Comparison of ENCODE assay signal across 9 cellular contexts in the genomic region with DNA sequence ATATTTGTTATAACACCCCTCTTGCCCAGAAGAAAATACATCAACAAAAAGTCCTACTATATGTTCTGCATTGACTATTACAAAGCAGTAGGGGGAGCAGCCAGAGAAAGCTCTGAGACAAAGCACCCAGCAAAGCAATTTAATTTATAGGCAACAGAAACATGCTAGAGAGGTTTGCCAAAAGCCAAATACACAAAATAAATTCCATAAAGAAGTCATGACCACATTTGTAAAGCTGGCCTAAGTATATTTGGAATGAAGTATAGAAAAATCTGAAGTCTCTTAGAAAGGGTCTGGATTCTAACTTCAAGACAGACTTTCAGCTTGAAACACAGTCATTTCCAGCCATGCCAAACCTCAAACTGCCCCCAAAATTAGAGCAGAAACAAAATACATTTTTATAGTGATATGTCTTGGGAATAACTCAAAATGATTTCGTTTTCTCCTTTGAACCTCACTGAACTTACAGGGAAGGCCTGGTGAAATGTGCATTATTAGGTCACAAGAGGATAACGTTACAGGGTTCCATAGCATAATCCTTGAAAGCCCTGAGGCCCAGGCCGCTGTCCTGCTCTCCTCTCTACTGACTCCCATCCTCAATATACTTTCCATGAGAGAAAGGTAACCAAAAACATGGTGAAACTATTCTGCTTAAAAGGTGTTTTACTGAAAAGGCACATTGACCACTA.
DNase-seq lines count a peak whose midpoint lies in the region; ATAC-seq and TF ChIP-seq lines count a peak whose summit lies in the region.
"Had no signal": no experiment of that assay in that cellular context is flagged by ENCODE, and none has a peak within 500 bp of the region (broad histone marks: within the 10 kb centered on the region; RNA-seq: fewer than 3 reads in every experiment).

No MANE protein-coding gene starts in this region.

- H3K9ac ChIP-seq in mammary epithelial cell (ENCODE audit: insufficient read depth, low read length) = no peak overlapping the region

- CTCF ChIA-PET in OCI-LY7 (lab: Charles Lee; ENCODE audit: unreplicated experiment) (no interaction called here), mammary epithelial cell (lab: Charles Lee; ENCODE audit: low non-redundant PET) (interaction anchor here (0.7 kb wide), 1 partner anchor 143 kb away, joined by 8 read pairs; no protein-coding TSS in a partner anchor)

- H3K27me3 Mint-ChIP-seq in activated T-cell treated with anti-CD3 and anti-CD28 coated beads, Interleukin-2, amount 50 U/mL, for 4 hours (ENCODE audit: low read depth) = no peaks in the 10 kb centered on the region
- H3K27me3 Mint-ChIP-seq in GM23338 (ENCODE audit: insufficient read depth, low read depth, poor library complexity) = peaks cover 18% of the 10 kb centered on the region

- H4K20me1 ChIP-seq in GM23338 (replicated peaks; ENCODE audit: insufficient read depth) = no peaks in the 10 kb centered on the region
- no peaks in the 10 kb centered on the region for H4K20me1 ChIP-seq in OCI-LY7 (ENCODE audit: insufficient read depth, low read length)
- H4K20me1 ChIP-seq in mammary epithelial cell (ENCODE audit: insufficient read depth, low read length) = no peaks in the 10 kb centered on the region

- H3K4me3 Mint-ChIP-seq in activated T-cell treated with anti-CD3 and anti-CD28 coated beads, Interleukin-2, amount 50 U/mL, for 4 hours = peak overlapping the region; percentile 95
- H3K4me3 Mint-ChIP-seq in GM23338 = no peak overlapping the region

- no peaks in the 10 kb centered on the region for H3K9me3 Mint-ChIP-seq in activated T-cell treated with anti-CD3 and anti-CD28 coated beads, Interleukin-2, amount 50 U/mL, for 4 hours
- no peaks in the 10 kb centered on the region for H3K9me3 Mint-ChIP-seq in GM23338

- WGBS in mammary epithelial cell (ENCODE audit: low coverage, missing lambda C conversion rate) = 62% methylated on average over 3 of the region's 3 CpGs

- H3K27me3 ChIP-seq in GM23338 (ENCODE audit: insufficient read depth) (peaks cover 25% of the 10 kb centered on the region), mammary epithelial cell (ENCODE audit: insufficient read depth, low read length) (no peaks in the 10 kb centered on the region)

- H3K4me2 ChIP-seq in GM23338 = no peak overlapping the region
- no peak overlapping the region for H3K4me2 ChIP-seq in OCI-LY7 (ENCODE audit: low read length)
- H3K4me2 ChIP-seq in mammary epithelial cell (ENCODE audit: insufficient read depth, low read depth, low read length) = no peak overlapping the region

- H3K27ac ChIP-seq in GM23338 (ENCODE audit: low read depth) (no peak overlapping the region), OCI-LY7 (ENCODE audit: low read depth, low read length, poor library complexity, severe bottlenecking) (no peak overlapping the region), mammary epithelial cell (ENCODE audit: insufficient read depth, low read depth, low read length) (no peak overlapping the region)

- TF ChIP-seq CTCF in GM23338 (conservative IDR thresholded peaks at IDR 0.05; ENCODE audit: low read depth in 2 of 2) (peak; percentile 57 to 72), OCI-LY7 (conservative IDR thresholded peaks at IDR 0.05; ENCODE audit: low read length) (peak; percentile 75), mammary epithelial cell (conservative IDR thresholded peaks at IDR 0.05 in 1 of 2, IDR thresholded peaks at IDR 0.05 in 1 of 2; ENCODE audit: extremely low read depth in 1 of 2, insufficient read depth in 1 of 2, low read depth in 1 of 2, low read length in 2 of 2) (peak; percentile 71 to 77), mucosa of descending colon (IDR thresholded peaks at IDR 0.05) (peak; percentile 22)

- H3K4me3 ChIP-seq in GM23338 = no peak overlapping the region
- no peak overlapping the region for H3K4me3 ChIP-seq in OCI-LY7 (ENCODE audit: low read depth, low read length, poor library complexity, severe bottlenecking)
- no peak overlapping the region for H3K4me3 ChIP-seq in mammary epithelial cell (replicated peaks in 1 of 3; ENCODE audit: insufficient read depth in 1 of 3, low read depth in 2 of 3, low read length in 3 of 3)
- H3K4me3 ChIP-seq in mucosa of descending colon = no peak overlapping the region
- H3K4me3 ChIP-seq: HAP-1 had no signal

- BruUV-seq in OCI-LY7 (replicated peaks; lab: Mats Ljungman, UMichigan) (no TSS peak), mammary epithelial cell (replicated peaks; lab: Mats Ljungman, UMichigan) (no TSS peak)

- H3K4me1 ChIP-seq in GM23338 (ENCODE audit: insufficient read depth) (peaks cover 8% of the 10 kb centered on the region), OCI-LY7 (ENCODE audit: insufficient read depth, low read length, poor library complexity, severe bottlenecking) (no peaks in the 10 kb centered on the region), mammary epithelial cell (ENCODE audit: insufficient read depth, low read length) (peaks cover 19% of the 10 kb centered on the region), mucosa of descending colon (ENCODE audit: low read depth) (peaks cover 3% of the 10 kb centered on the region)
- H3K4me1 ChIP-seq: HAP-1 had no signal

- H3K4me1 Mint-ChIP-seq in activated T-cell treated with anti-CD3 and anti-CD28 coated beads, Interleukin-2, amount 50 U/mL, for 4 hours (ENCODE audit: low read depth) = peaks cover 59% of the 10 kb centered on the region
- H3K4me1 Mint-ChIP-seq in GM23338 = peaks cover 3% of the 10 kb centered on the region; the same call in 1 of the 3 replicates

- H3K79me2 ChIP-seq in GM23338 (replicated peaks; ENCODE audit: insufficient read depth) = no peaks in the 10 kb centered on the region; the same call in 1 of the 2 replicates
- H3K79me2 ChIP-seq in OCI-LY7 (ENCODE audit: insufficient read depth, low read depth, low read length) = no peaks in the 10 kb centered on the region
- no peaks in the 10 kb centered on the region for H3K79me2 ChIP-seq in mammary epithelial cell (ENCODE audit: insufficient read depth, low read length)

- no peaks in the 10 kb centered on the region for H3K9me2 ChIP-seq in GM23338 (ENCODE audit: insufficient read depth)
- no peaks in the 10 kb centered on the region for H3K9me2 ChIP-seq in OCI-LY7 (ENCODE audit: insufficient read depth, low read length)

- H3K36me3 ChIP-seq in GM23338 (ENCODE audit: insufficient read depth) (no peaks in the 10 kb centered on the region), OCI-LY7 (ENCODE audit: insufficient read depth, low read length) (no peaks in the 10 kb centered on the region), mammary epithelial cell (ENCODE audit: insufficient read depth, low read length) (no peaks in the 10 kb centered on the region), mucosa of descending colon (ENCODE audit: low read depth) (no peaks in the 10 kb centered on the region)
- H3K36me3 ChIP-seq: HAP-1 had no signal

- peaks cover 15% of the 10 kb centered on the region for H3K36me3 Mint-ChIP-seq in activated T-cell treated with anti-CD3 and anti-CD28 coated beads, Interleukin-2, amount 50 U/mL, for 4 hours (ENCODE audit: insufficient read depth)
- H3K36me3 Mint-ChIP-seq in GM23338 (ENCODE audit: low read depth) = no peaks in the 10 kb centered on the region

- in situ Hi-C loops in mammary epithelial cell (cut with MboI; ENCODE audit: low sequenced_read_pairs in 2 of 2) = loop anchor here (10.0 to 25.0 kb wide), 3 partner anchors 128 to 328 kb away; no protein-coding TSS in a partner anchor

- no peak for ATAC-seq in activated T-cell treated with anti-CD3 and anti-CD28 coated beads, Interleukin-2, amount 50 U/mL, for 4 hours
- ATAC-seq in GM23338 (peak; percentile 19; the same call in 2 of the 3 replicates), mucosa of descending colon (peak; percentile 23), GM18870 (IDR thresholded peaks at IDR 0.05; ENCODE audit: unreplicated experiment) (no peak)

- POLR2A ChIA-PET in OCI-LY7 (lab: Charles Lee) = interaction anchor here (0.6 kb wide), 2 partner anchors 24 to 49 kb away, joined by 3 to 4 read pairs; no protein-coding TSS in a partner anchor

- intact Hi-C loops in OCI-LY7 (cut with micrococcal nuclease; ENCODE audit: unreplicated experiment) (loop anchor here (5.0 kb wide), 1 partner anchor 138 kb away; no protein-coding TSS in a partner anchor), mammary epithelial cell (cut with micrococcal nuclease) (loop anchor here (1.0 kb wide), 1 partner anchor 140 kb away; no protein-coding TSS in a partner anchor), mucosa of descending colon (cut with DNase I, micrococcal nuclease) (loop anchor here in 1 of 2 donors (5.0 kb wide), 1 partner anchor 93 kb away; no protein-coding TSS in a partner anchor)

- H3K27ac Mint-ChIP-seq in GM23338 = no peak overlapping the region

- H2AFZ ChIP-seq in GM23338 = no peak overlapping the region
- no peak overlapping the region for H2AFZ ChIP-seq in OCI-LY7 (ENCODE audit: low read length)
- H2AFZ ChIP-seq in mammary epithelial cell (ENCODE audit: low read depth, low read length) = no peak overlapping the region

- no peak for DNase-seq in activated T-cell treated with anti-CD3 and anti-CD28 coated beads, Interleukin-2, amount 50 U/mL, for 4 hours
- no peak for DNase-seq in activated T-cell treated with anti-CD3 and anti-CD28 coated beads, Interleukin-2, amount 50 U/mL, for 1 hour
- DNase-seq in GM23338 (ENCODE audit: low spot score) (peak; percentile 64), OCI-LY7 (ENCODE audit: low spot score) (peak; percentile 4), mammary epithelial cell (no peak), mucosa of descending colon (no peak), NK-92 (lab: John Stamatoyannopoulos, UW; ENCODE audit: unreplicated experiment) (no peak)

- dilution Hi-C loops in mammary epithelial cell (cut with HindIII; ENCODE audit: low sequenced_read_pairs) = no loop called here

- H3F3A ChIP-seq in GM23338 (replicated peaks; ENCODE audit: low read depth) = no peaks in the 10 kb centered on the region

- H3K9me3 ChIP-seq in OCI-LY7 (ENCODE audit: low read length) (no peaks in the 10 kb centered on the region), mammary epithelial cell (replicated peaks; ENCODE audit: insufficient read depth, low read length) (no peaks in the 10 kb centered on the region), mucosa of descending colon (no peaks in the 10 kb centered on the region)
- H3K9me3 ChIP-seq: HAP-1 had no signal

TF ChIP-seq in GM23338, 12 proteins besides CTCF, POLR2A, EP300 and RAD21 (continues in another document):
- TF ChIP-seq, protein P1, sequence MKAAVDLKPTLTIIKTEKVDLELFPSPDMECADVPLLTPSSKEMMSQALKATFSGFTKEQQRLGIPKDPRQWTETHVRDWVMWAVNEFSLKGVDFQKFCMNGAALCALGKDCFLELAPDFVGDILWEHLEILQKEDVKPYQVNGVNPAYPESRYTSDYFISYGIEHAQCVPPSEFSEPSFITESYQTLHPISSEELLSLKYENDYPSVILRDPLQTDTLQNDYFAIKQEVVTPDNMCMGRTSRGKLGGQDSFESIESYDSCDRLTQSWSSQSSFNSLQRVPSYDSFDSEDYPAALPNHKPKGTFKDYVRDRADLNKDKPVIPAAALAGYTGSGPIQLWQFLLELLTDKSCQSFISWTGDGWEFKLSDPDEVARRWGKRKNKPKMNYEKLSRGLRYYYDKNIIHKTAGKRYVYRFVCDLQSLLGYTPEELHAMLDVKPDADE (IDR thresholded peaks at IDR 0.05) = no peak
- TF ChIP-seq EZH2phosphoT487 (IDR thresholded peaks at IDR 0.05; ENCODE audit: unreplicated experiment) = no peak
- no peak for TF ChIP-seq ZNF331 (CRISPR knock-in tag; IDR thresholded peaks at IDR 0.05; ENCODE audit: low read depth)
- no peak for TF ChIP-seq EZH2 (IDR thresholded peaks at IDR 0.05; ENCODE audit: low read depth, unreplicated experiment)
- TF ChIP-seq POLR2AphosphoS5 (IDR thresholded peaks at IDR 0.05; ENCODE audit: low read depth) = no peak

Comparison
In these comparisons a context has a peak if more than half of its experiments do, and no peak if none do; other contexts are left out.
1. ATAC-seq: peak in GM23338 (single experiment) and mucosa of descending colon (single experiment); none in activated T-cell treated with anti-CD3 and anti-CD28 coated beads, Interleukin-2, amount 50 U/mL, for 4 hours (0 of 2) and GM18870 (single experiment).
2. DNase-seq: peak in GM23338 (single experiment) and OCI-LY7 (single experiment); none in activated T-cell treated with anti-CD3 and anti-CD28 coated beads, Interleukin-2, amount 50 U/mL, for 4 hours (single experiment), activated T-cell treated with anti-CD3 and anti-CD28 coated beads, Interleukin-2, amount 50 U/mL, for 1 hour (single experiment), mammary epithelial cell (single experiment), mucosa of descending colon (0 of 3) and NK-92 (single experiment).
3. CTCF ChIP-seq: peak in every context shown above with its lines; median percentile 75 in OCI-LY7; 74 in mammary epithelial cell; 64 in GM23338; 22 in mucosa of descending colon.